Comparison of ENCODE assay signal across 24 cellular contexts in the genomic region with DNA sequence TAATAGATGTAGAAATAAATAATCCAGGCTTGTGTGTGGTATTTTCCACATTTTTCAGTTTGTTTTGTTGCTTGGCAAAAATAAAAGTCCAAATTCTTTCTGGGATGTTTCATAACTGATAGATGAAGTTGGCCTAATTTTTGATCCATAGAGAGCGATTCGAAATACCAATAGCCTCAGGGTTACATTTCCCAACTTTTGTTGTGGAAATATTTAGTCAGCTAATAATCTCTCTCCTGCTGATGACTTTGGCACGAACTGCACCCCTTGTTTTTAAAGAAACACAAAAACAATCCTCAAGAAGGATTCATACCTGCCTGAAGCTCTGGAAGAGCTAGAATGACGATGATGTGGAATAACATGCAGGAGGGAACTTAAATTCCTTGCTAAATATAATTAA.
"Had no signal": no experiment of that assay in that cellular context is flagged by ENCODE, and none has a peak within 500 bp of the region (broad histone marks: within the 10 kb centered on the region; RNA-seq: fewer than 3 reads in every experiment).

No MANE protein-coding gene starts in this region.

- H3K4me1 ChIP-seq: Peyer's patch, SJCRH30 had no signal

- ATAC-seq: activated T-helper 17 cell treated with anti-CD3 and anti-CD28 coated beads, Interleukin-2, amount 50 U/mL, for 72 hours had no signal

- H3K27me3 ChIP-seq: Peyer's patch had no signal

- H3K9me3 ChIP-seq: Peyer's patch, SJCRH30, SK-N-SH had no signal

- H3K27ac ChIP-seq: Peyer's patch, RWPE1, SJCRH30, VCaP had no signal

- DNase-seq: activated CD4-positive, alpha-beta memory T cell treated with anti-CD3 and anti-CD28 coated beads, Interleukin-2, amount 10 ng/mL, durations not matched to agents 7 days and 5 days; activated CD4-positive, alpha-beta T cell treated with anti-CD3 and anti-CD28 coated beads, Interleukin-2, amount 50 U/mL, for 1 hour; activated CD4-positive, CD25-positive, alpha-beta regulatory T cell; activated gamma-delta T cell treated with Interleukin-2 at 50 U/mL for 16 hours; activated naive CD4-positive, alpha-beta T cell treated with anti-CD3 and anti-CD28 coated beads, Interleukin-2, amount 10 ng/mL, durations not matched to agents 7 days and 5 days; activated naive CD8-positive, alpha-beta T cell treated with anti-CD3 and anti-CD28 coated beads for 36 hours; activated T-cell treated with anti-CD3 and anti-CD28 coated beads for 4 hours; activated T-cell treated with anti-CD3 and anti-CD28 coated beads, Interleukin-2, amount 50 U/mL, for 48 hours; caudate nucleus; MM.1S; NCI-H1105; NCI-H1436; NCI-H1694 treated with DMSO at 0.1 percent for 48 hours; NCI-H2029 treated with DMSO at 0.1 percent for 48 hours; NCI-H345; NCI-H510A; Peyer's patch; Right ventricle myocardium superior; SJCRH30; SK-N-SH; T-helper 1 cell had no signal

- H3K4me3 ChIP-seq: Peyer's patch, SJCRH30 had no signal

- H3K36me3 ChIP-seq: Peyer's patch, SJCRH30 had no signal
